In the genomic region with DNA sequence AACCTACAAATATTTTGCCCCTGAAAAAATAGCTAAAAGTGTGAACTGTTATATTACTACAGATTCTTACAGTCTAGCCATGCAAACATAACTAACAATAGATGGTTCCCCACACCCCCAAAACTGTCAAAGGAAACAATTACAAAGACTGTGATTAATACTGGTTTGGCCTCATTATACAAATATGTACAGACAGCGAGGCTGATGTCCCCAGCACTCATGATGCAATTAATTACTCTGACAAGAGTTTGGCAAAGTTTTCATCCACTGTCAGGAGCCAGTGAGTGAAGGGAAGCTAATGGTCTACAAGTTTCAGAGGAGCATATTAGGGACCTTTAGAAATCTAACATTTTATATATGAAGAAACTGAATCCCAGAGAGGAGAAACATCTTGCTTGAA, we compare ENCODE assay signal across 14 cellular contexts.
DNase-seq lines count a peak whose midpoint lies in the region; ATAC-seq, FAIRE-seq and TF ChIP-seq lines count a peak whose summit lies in the region.
"Had no signal": no experiment of that assay in that cellular context is flagged by ENCODE, and none has a peak within 500 bp of the region (broad histone marks: within the 10 kb centered on the region; RNA-seq: fewer than 3 reads in every experiment).

No MANE protein-coding gene starts in this region.

- DNase-seq in HTR-8/SVneo (ENCODE audit: insufficient read length, low spot score) (peak; percentile 38), heart left ventricle (no peak), gastrocnemius medialis (no peak), NCI-H1436 treated with DMSO at 0.1 percent for 48 hours (lab: John Stamatoyannopoulos, UW) (no peak), NCI-H345 (lab: John Stamatoyannopoulos, UW) (no peak), islet precursor cell (no peak)
- DNase-seq: hypothalamus, NCI-H2171, T-helper 9 cell had no signal

- H3K27me3 ChIP-seq in heart left ventricle, result no peaks in the 10 kb centered on the region
- H3K27me3 ChIP-seq in gastrocnemius medialis, result no peaks in the 10 kb centered on the region

- H3K27ac ChIP-seq in heart left ventricle (peak overlapping the region; percentile 1 to 78 (median 45)), gastrocnemius medialis (peak overlapping the region; percentile 34 to 62 (median 46))
- H3K27ac ChIP-seq: thoracic aorta had no signal

- in situ Hi-C loops in gastrocnemius medialis (cut with MboI; ENCODE audit: low sequenced_read_pairs in 4 of 4), result no loop called here

- peaks cover 0 to 86% (median 62%) of the 10 kb centered on the region in 9 donors for H3K36me3 ChIP-seq in heart left ventricle
- H3K36me3 ChIP-seq in gastrocnemius medialis, result peaks cover 0 to 33% of the 10 kb centered on the region in 2 donors

- WGBS in heart left ventricle, 4 donors, result 14 to 19% (median 18%) methylated on average over 1 of the region's 1 CpG

- ATAC-seq in SK-N-SH treated with all-trans-retinoic acid at 6 μM for 48 hours (peak; percentile 39), heart left ventricle (peak; percentile 53 to 82 (median 70)), gastrocnemius medialis (peak; percentile 59 to 75), HG03175 (IDR thresholded peaks at IDR 0.05; ENCODE audit: unreplicated experiment) (no peak)

- FAIRE-seq in HTR-8/SVneo (lab: Jason Lieb, UNC), result no peak

- H3K9me3 ChIP-seq in heart left ventricle (no peaks in the 10 kb centered on the region), gastrocnemius medialis (no peaks in the 10 kb centered on the region)
- H3K9me3 ChIP-seq: HAP-1, thoracic aorta had no signal

- intact Hi-C loops in heart left ventricle (cut with DNase I), result loop anchor here in 1 of 10 donors (5.0 kb wide), 1 partner anchor 59 kb away; the partner anchor contains the start of genes HMG20A and PEAK1
- intact Hi-C loops in gastrocnemius medialis (cut with DNase I; ENCODE audit: low total_unique reads), result no loop called here

- no peak for TF ChIP-seq CTCF in heart left ventricle (IDR thresholded peaks at IDR 0.05)
- no peak for TF ChIP-seq CTCF in gastrocnemius medialis (IDR thresholded peaks at IDR 0.05 in 4 of 5, conservative IDR thresholded peaks at IDR 0.05 in 1 of 5)

- H3K4me1 ChIP-seq in heart left ventricle (peaks cover 0 to 62% (median 36%) of the 10 kb centered on the region in 12 donors), gastrocnemius medialis (peaks cover 27% of the 10 kb centered on the region in 2 donors)

- H3K4me3 ChIP-seq in heart left ventricle (no peak overlapping the region), gastrocnemius medialis (no peak overlapping the region)
- H3K4me3 ChIP-seq: HAP-1, skin epidermis, thoracic aorta had no signal

- TF ChIP-seq POLR2A in heart left ventricle (IDR thresholded peaks at IDR 0.05), result no peak
- TF ChIP-seq POLR2A in gastrocnemius medialis (IDR thresholded peaks at IDR 0.05), result no peak

TF ChIP-seq in SK-N-SH treated with all-trans-retinoic acid at 6 μM for 48 hours, 23 proteins besides CTCF, POLR2A, EP300 and RAD21:
- TF ChIP-seq ISL1 (CRISPR knock-in tag; IDR thresholded peaks at IDR 0.05) (peak; percentile 60; the same call in 1 of the 2 replicates), ZNF565 (CRISPR knock-in tag; conservative IDR thresholded peaks at IDR 0.05; ENCODE audit: low read depth) (no peak), GLIS3 (CRISPR knock-in tag; IDR thresholded peaks at IDR 0.05) (no peak), ZC3H10 (CRISPR knock-in tag; IDR thresholded peaks at IDR 0.05) (no peak), ZNF70 (CRISPR knock-in tag; IDR thresholded peaks at IDR 0.05) (no peak)
